Comparison of ENCODE assay signal across 14 cellular contexts in genomic region chr1:161844696-161845095, GRCh38.
A peak's percentile ranks its signal among the peaks of the same experiment; 100 is the strongest.
DNase-seq lines count a peak whose midpoint lies in the region; ATAC-seq lines count a peak whose summit lies in the region.
"Had no signal": no experiment of that assay in that cellular context is flagged by ENCODE, and none has a peak within 500 bp of the region (broad histone marks: within the 10 kb centered on the region; RNA-seq: fewer than 3 reads in every experiment).

No MANE protein-coding gene starts in this region.

- DNase-seq in activated CD4-positive, alpha-beta T cell treated with anti-CD3 and anti-CD28 coated beads for 36 hours = no peak
- no peak for DNase-seq in activated CD4-positive, alpha-beta T cell treated with anti-CD3 and anti-CD28 coated beads, Interleukin-2, amount 50 U/mL, for 48 hours
- no peak for DNase-seq in activated naive CD4-positive, alpha-beta T cell treated with Interleukin-2 at 50 U/mL for 16 hours
- DNase-seq: AML-193; Caco-2; Calu3; CD4-positive, alpha-beta T cell; CD8-positive, alpha-beta T cell; DMS79 treated with DMSO at 0.1 percent for 48 hours; GF-D8 had no signal

- H3K4me1 Mint-ChIP-seq in activated CD4-positive, alpha-beta T cell treated with anti-CD3 and anti-CD28 coated beads for 36 hours = peaks cover 16% of the 10 kb centered on the region
- peaks cover 19% of the 10 kb centered on the region for H3K4me1 Mint-ChIP-seq in activated naive CD4-positive, alpha-beta T cell treated with anti-CD3 and anti-CD28 coated beads, Interleukin-2, amount 50 U/mL, for 24 hours
- H3K4me1 Mint-ChIP-seq: B cell had no signal

- intact Hi-C loops in activated CD4-positive, alpha-beta T cell treated with anti-CD3 and anti-CD28 coated beads for 36 hours (cut with DNase I, micrococcal nuclease) = loop anchor here in 1 of 2 experiments (10.0 kb wide), 1 partner anchor 50 kb away; no protein-coding TSS in a partner anchor

- CTCF ChIA-PET in activated CD4-positive, alpha-beta T cell treated with anti-CD3 and anti-CD28 coated beads for 36 hours (lab: Charles Lee) = interaction anchor here (1.1 to 2.4 kb wide), 2 partner anchors 52 to 193 kb away, joined by 5 to 8 read pairs; no protein-coding TSS in a partner anchor

- no peaks in the 10 kb centered on the region for H3K27me3 Mint-ChIP-seq in activated CD4-positive, alpha-beta T cell treated with anti-CD3 and anti-CD28 coated beads for 36 hours
- H3K27me3 Mint-ChIP-seq in activated naive CD4-positive, alpha-beta T cell treated with anti-CD3 and anti-CD28 coated beads, Interleukin-2, amount 50 U/mL, for 24 hours = no peaks in the 10 kb centered on the region
- H3K27me3 Mint-ChIP-seq: B cell; CD4-positive, alpha-beta T cell had no signal

- no peak overlapping the region for H3K4me3 Mint-ChIP-seq in activated CD4-positive, alpha-beta T cell treated with anti-CD3 and anti-CD28 coated beads for 36 hours
- H3K4me3 Mint-ChIP-seq in activated naive CD4-positive, alpha-beta T cell treated with anti-CD3 and anti-CD28 coated beads, Interleukin-2, amount 50 U/mL, for 24 hours = no peak overlapping the region
- H3K4me3 Mint-ChIP-seq: B cell; CD4-positive, alpha-beta T cell; CD8-positive, alpha-beta T cell had no signal

- H3K27ac Mint-ChIP-seq in activated CD4-positive, alpha-beta T cell treated with anti-CD3 and anti-CD28 coated beads for 36 hours = no peak overlapping the region
- peak overlapping the region; percentile 0 for H3K27ac Mint-ChIP-seq in activated naive CD4-positive, alpha-beta T cell treated with anti-CD3 and anti-CD28 coated beads, Interleukin-2, amount 50 U/mL, for 24 hours
- H3K27ac Mint-ChIP-seq: B cell; CD4-positive, alpha-beta T cell; CD8-positive, alpha-beta T cell had no signal

- peaks cover 47% of the 10 kb centered on the region for H3K36me3 Mint-ChIP-seq in activated CD4-positive, alpha-beta T cell treated with anti-CD3 and anti-CD28 coated beads for 36 hours (ENCODE audit: low read depth)
- peaks cover 37% of the 10 kb centered on the region for H3K36me3 Mint-ChIP-seq in activated naive CD4-positive, alpha-beta T cell treated with anti-CD3 and anti-CD28 coated beads, Interleukin-2, amount 50 U/mL, for 24 hours

- POLR2A ChIA-PET in activated CD4-positive, alpha-beta T cell treated with anti-CD3 and anti-CD28 coated beads for 36 hours (lab: Charles Lee) = no interaction called here

- ATAC-seq in activated CD4-positive, alpha-beta T cell treated with anti-CD3 and anti-CD28 coated beads for 36 hours = peak; percentile 26
- ATAC-seq in HG02981 (IDR thresholded peaks at IDR 0.05; ENCODE audit: unreplicated experiment) = no peak
- ATAC-seq: A549; CD8-positive, alpha-beta T cell had no signal

- no peaks in the 10 kb centered on the region for H3K9me3 Mint-ChIP-seq in activated CD4-positive, alpha-beta T cell treated with anti-CD3 and anti-CD28 coated beads for 36 hours (ENCODE audit: low read depth)
- no peaks in the 10 kb centered on the region for H3K9me3 Mint-ChIP-seq in activated naive CD4-positive, alpha-beta T cell treated with anti-CD3 and anti-CD28 coated beads, Interleukin-2, amount 50 U/mL, for 24 hours
- H3K9me3 Mint-ChIP-seq: CD4-positive, alpha-beta T cell had no signal
